ENCODE assay signal across 13 cellular contexts in the genomic region with DNA sequence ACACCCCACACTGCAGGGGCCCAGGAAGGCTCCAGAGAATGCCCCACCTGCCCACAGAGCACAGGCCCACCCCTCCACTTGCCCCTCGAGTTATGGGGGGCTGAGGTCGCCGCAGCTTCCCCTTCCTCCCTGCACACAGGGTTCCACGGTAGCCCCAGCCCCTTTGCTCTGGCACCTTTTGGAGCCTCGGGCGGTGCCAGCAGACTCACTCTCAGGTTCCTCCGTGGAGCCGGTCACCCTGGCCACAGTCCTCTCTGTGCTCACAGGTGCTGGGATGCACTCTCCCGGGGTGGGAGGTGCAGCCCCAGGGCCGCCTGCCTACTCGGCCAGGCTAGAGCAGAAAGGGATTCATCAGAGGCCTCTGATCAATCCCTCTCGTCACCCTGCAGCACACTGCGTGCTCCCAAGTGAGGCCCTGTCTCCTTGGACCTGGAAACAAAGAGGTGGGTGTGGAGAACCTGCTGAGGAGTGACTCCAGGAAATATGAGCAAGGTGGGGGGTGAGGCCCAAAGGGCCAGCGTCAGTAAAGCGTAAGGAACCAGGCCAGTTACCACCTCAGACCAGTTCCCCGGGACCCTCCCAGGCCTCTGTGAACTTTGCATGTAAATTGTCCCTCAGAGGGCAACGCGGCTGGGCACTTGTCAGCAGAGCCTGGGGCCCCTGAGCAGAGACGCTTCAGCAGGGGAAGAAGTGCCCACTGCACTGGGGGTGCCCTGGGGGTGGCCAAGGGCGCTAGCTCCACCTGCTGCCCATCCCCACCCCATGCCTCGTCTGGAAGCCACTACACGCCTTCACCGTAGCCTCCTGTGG.
DNase-seq lines count a peak whose midpoint lies in the region; ATAC-seq and TF ChIP-seq lines count a peak whose summit lies in the region.
"Had no signal": no experiment of that assay in that cellular context is flagged by ENCODE, and none has a peak within 500 bp of the region (broad histone marks: within the 10 kb centered on the region; RNA-seq: fewer than 3 reads in every experiment).

No MANE protein-coding gene starts in this region.

- H3K27ac Mint-ChIP-seq in chondrocyte (ENCODE audit: unreplicated experiment) = no peak overlapping the region
- H3K27ac Mint-ChIP-seq: CD8-positive, alpha-beta T cell had no signal

- no peak overlapping the region for H3K23ac ChIP-seq in mesendoderm (ENCODE audit: low read length)

- no peak overlapping the region for H2BK15ac ChIP-seq in mesendoderm (replicated peaks; ENCODE audit: low read depth)

- H3K79me2 ChIP-seq in mesendoderm (ENCODE audit: control insufficient read depth, insufficient read depth, low read length) = no peaks in the 10 kb centered on the region

- H3K4me3 Mint-ChIP-seq in chondrocyte (ENCODE audit: unreplicated experiment) = no peak overlapping the region
- H3K4me3 Mint-ChIP-seq: CD8-positive, alpha-beta T cell had no signal

- no peak overlapping the region for H3K4me2 ChIP-seq in mesendoderm (ENCODE audit: low read length)

- H4K5ac ChIP-seq in mesendoderm (ENCODE audit: low read length) = no peak overlapping the region

- H3K18ac ChIP-seq in mesendoderm (ENCODE audit: low read length) = no peak overlapping the region

- H2BK120ac ChIP-seq in mesendoderm (ENCODE audit: low read depth, low read length) = no peak overlapping the region

- H3K27ac ChIP-seq in mesendoderm (ENCODE audit: low read depth, low read length) = no peak overlapping the region

- H3K4me3 ChIP-seq in BE2C (ENCODE audit: low read depth, low read length) (no peak overlapping the region), H7 (ENCODE audit: insufficient read depth, low read depth, low read length) (no peak overlapping the region), mesendoderm (ENCODE audit: low read length) (no peak overlapping the region)

- H3K27me3 ChIP-seq in BE2C (no peaks in the 10 kb centered on the region), H7 (ENCODE audit: control insufficient read depth, insufficient read depth, low read length) (no peaks in the 10 kb centered on the region), mesendoderm (ENCODE audit: insufficient read depth, low read length, poor library complexity) (no peaks in the 10 kb centered on the region)

- peaks cover 11% of the 10 kb centered on the region for H3K27me3 Mint-ChIP-seq in chondrocyte (ENCODE audit: low read depth)

- ATAC-seq in GM19397 (IDR thresholded peaks at IDR 0.05; ENCODE audit: unreplicated experiment) = no peak
- no peak for ATAC-seq in GM18907 (IDR thresholded peaks at IDR 0.05; ENCODE audit: unreplicated experiment)
- ATAC-seq: CD8-positive, alpha-beta T cell had no signal

- no peak overlapping the region for H3K9ac ChIP-seq in mesendoderm (ENCODE audit: low read length)

- peaks cover 4% of the 10 kb centered on the region for H3K4me1 Mint-ChIP-seq in chondrocyte (ENCODE audit: low read depth)

- H3K9me3 Mint-ChIP-seq in chondrocyte (ENCODE audit: low read depth) = no peaks in the 10 kb centered on the region
- H3K9me3 Mint-ChIP-seq: CD8-positive, alpha-beta T cell had no signal

- peak overlapping the region; percentile 25 for H3K56ac ChIP-seq in mesendoderm (ENCODE audit: low read length)

- DNase-seq in BE2C (peak; percentile 37), H7 (peak; percentile 82), chondrocyte (ENCODE audit: low spot score) (peak; percentile 81), mesendoderm (no peak), NCI-H1930 (lab: John Stamatoyannopoulos, UW) (no peak)
- no peak for DNase-seq in stimulated activated CD4-positive, alpha-beta T cell treated with anti-CD3 and anti-CD28 coated beads, Interleukin-15, amount 100 ng/mL, for 24 hours
- DNase-seq: CD8-positive, alpha-beta T cell; NCI-H146; NCI-H2227 treated with DMSO at 0.1 percent for 48 hours; SIG-M5; SW 1271 had no signal

- WGBS in mesendoderm (ENCODE audit: extremely low coverage, insufficient coverage, low lambda C conversion rate) = no CpG with 5 or more reads among the region's 23 CpGs

- no peak overlapping the region for H2AK5ac ChIP-seq in mesendoderm (ENCODE audit: low read length)

- H4K8ac ChIP-seq in mesendoderm (ENCODE audit: low read depth, low read length) = no peak overlapping the region

- peaks cover 3% of the 10 kb centered on the region for H3K4me1 ChIP-seq in BE2C
- peaks cover 3% of the 10 kb centered on the region for H3K4me1 ChIP-seq in mesendoderm (ENCODE audit: control insufficient read depth, low read depth, low read length)

- H2BK5ac ChIP-seq in mesendoderm (ENCODE audit: low read length) = no peak overlapping the region

- no peaks in the 10 kb centered on the region for H3K36me3 Mint-ChIP-seq in chondrocyte (ENCODE audit: low read depth)
- H3K36me3 Mint-ChIP-seq: CD8-positive, alpha-beta T cell had no signal

- no peaks in the 10 kb centered on the region for H3K79me1 ChIP-seq in mesendoderm (ENCODE audit: low read length)

- H3K4ac ChIP-seq in mesendoderm (ENCODE audit: low read depth, low read length) = no peak overlapping the region

- TF ChIP-seq CTCF in BE2C (IDR thresholded peaks at IDR 0.05; ENCODE audit: low read depth, low read length) (no peak), chondrocyte (IDR thresholded peaks at IDR 0.05) (no peak)

- H3K9me3 ChIP-seq in BE2C = no peaks in the 10 kb centered on the region

- H3K36me3 ChIP-seq in BE2C (no peaks in the 10 kb centered on the region), H7 (replicated peaks; ENCODE audit: control insufficient read depth, insufficient read depth, low read length) (no peaks in the 10 kb centered on the region), mesendoderm (ENCODE audit: control insufficient read depth, insufficient read depth, low read length) (no peaks in the 10 kb centered on the region)

Comparison
In these comparisons a context has a peak if more than half of its experiments do, and no peak if none do; other contexts are left out.
1. DNase-seq: peak in BE2C (single experiment), H7 (single experiment) and chondrocyte (single experiment); none in mesendoderm (single experiment), stimulated activated CD4-positive, alpha-beta T cell treated with anti-CD3 and anti-CD28 coated beads, Interleukin-15, amount 100 ng/mL, for 24 hours (single experiment) and NCI-H1930 (0 of 2).